19 cellular contexts compared by ENCODE assay signal in genomic region chr1:224579526-224579925, GRCh38. TPM values are rescaled to one million over a fixed set of nuclear protein-coding genes. Genes with fewer than 3 reads are reported as not detected.
DNase-seq lines count a peak whose midpoint lies in the region; ATAC-seq and TF ChIP-seq lines count a peak whose summit lies in the region.
"Had no signal": no experiment of that assay in that cellular context is flagged by ENCODE, and none has a peak within 500 bp of the region (broad histone marks: within the 10 kb centered on the region; RNA-seq: fewer than 3 reads in every experiment).

No MANE protein-coding gene starts in this region.

- TF ChIP-seq RAD21 in SK-N-SH (IDR thresholded peaks at IDR 0.05; ENCODE audit: low read length): no peak

- ATAC-seq in GM23338: no peak
- ATAC-seq in gastrocnemius medialis: peak; percentile 99 to 100
- no peak for ATAC-seq in HG02678 (IDR thresholded peaks at IDR 0.05; ENCODE audit: unreplicated experiment)
- ATAC-seq: naive thymus-derived CD8-positive, alpha-beta T cell had no signal

- peaks cover 6% of the 10 kb centered on the region for H3K27me3 Mint-ChIP-seq in GM23338 (ENCODE audit: insufficient read depth, low read depth, poor library complexity)

- H3K4me3 Mint-ChIP-seq in GM23338: no peak overlapping the region
- H3K4me3 Mint-ChIP-seq: naive thymus-derived CD8-positive, alpha-beta T cell had no signal

- H3K79me2 ChIP-seq in GM23338 (replicated peaks; ENCODE audit: insufficient read depth): no peaks in the 10 kb centered on the region
- H3K79me2 ChIP-seq in SK-N-SH (ENCODE audit: insufficient read depth): no peaks in the 10 kb centered on the region

- WGBS in SK-N-SH (ENCODE audit: low lambda C conversion rate): 11% methylated on average over 1 of the region's 1 CpG

- H3K9me3 Mint-ChIP-seq in GM23338: peaks cover 9% of the 10 kb centered on the region

- H3K4me1 ChIP-seq in GM23338 (ENCODE audit: insufficient read depth): peaks cover 5% of the 10 kb centered on the region; the same call in 1 of the 2 replicates
- no peaks in the 10 kb centered on the region for H3K4me1 ChIP-seq in SK-N-SH (ENCODE audit: control insufficient read depth in 1 of 2, insufficient read depth in 2 of 2, low read depth in 1 of 2, low read length in 1 of 2)
- peaks cover 7 to 26% of the 10 kb centered on the region in 2 donors for H3K4me1 ChIP-seq in gastrocnemius medialis
- no peaks in the 10 kb centered on the region for H3K4me1 ChIP-seq in ascending aorta
- H3K4me1 ChIP-seq: BE2C, left ventricle myocardium inferior, Peyer's patch had no signal

- in situ Hi-C loops in gastrocnemius medialis (cut with MboI; ENCODE audit: low sequenced_read_pairs in 4 of 4): no loop called here

- H3K4me2 ChIP-seq in GM23338 (no peak overlapping the region), SK-N-SH (no peak overlapping the region)

- H3K27ac ChIP-seq in GM23338 (ENCODE audit: low read depth) (no peak overlapping the region), SK-N-SH (ENCODE audit: low read depth in 2 of 2, low read length in 1 of 2) (no peak overlapping the region), gastrocnemius medialis (peak overlapping the region; percentile 74 to 85 (median 84)), ascending aorta (no peak overlapping the region)
- H3K27ac ChIP-seq: epithelial cell of prostate, left ventricle myocardium inferior, Peyer's patch had no signal

- DNase-seq in GM23338 (ENCODE audit: low spot score): no peak
- no peak for DNase-seq in SK-N-SH
- peak; percentile 61 for DNase-seq in fibroblast of villous mesenchyme (ENCODE audit: low read depth)
- peak; percentile 72 to 73 for DNase-seq in gastrocnemius medialis
- no peak for DNase-seq in ascending aorta (ENCODE audit: low spot score in 2 of 2)
- no peak for DNase-seq in hepatic stellate cell (ENCODE audit: low spot score)
- DNase-seq: activated gamma-delta T cell; BE2C; cortex of kidney; DMS153; left ventricle myocardium inferior; naive thymus-derived CD8-positive, alpha-beta T cell; NCI-H1694; Peyer's patch; stimulated activated CD4-positive, alpha-beta T cell treated with anti-CD3 and anti-CD28 coated beads, Interleukin-4, amount 100 ng/mL, for 1 hour; stimulated activated CD8-positive, alpha-beta memory T cell treated with anti-CD3 and anti-CD28 coated beads, Interleukin-4, amount 100 ng/mL, for 48 hours; T-helper 1 cell had no signal

- no peaks in the 10 kb centered on the region for H4K20me1 ChIP-seq in GM23338 (replicated peaks; ENCODE audit: insufficient read depth)
- no peaks in the 10 kb centered on the region for H4K20me1 ChIP-seq in SK-N-SH (ENCODE audit: insufficient read depth)

- H3K27me3 ChIP-seq in GM23338 (ENCODE audit: insufficient read depth) (no peaks in the 10 kb centered on the region), SK-N-SH (ENCODE audit: insufficient read depth) (no peaks in the 10 kb centered on the region), gastrocnemius medialis (no peaks in the 10 kb centered on the region), ascending aorta (no peaks in the 10 kb centered on the region)
- H3K27me3 ChIP-seq: BE2C, Peyer's patch had no signal

- TF ChIP-seq CTCF in GM23338 (conservative IDR thresholded peaks at IDR 0.05; ENCODE audit: low read depth in 2 of 2) (no peak), SK-N-SH (IDR thresholded peaks at IDR 0.05) (no peak), fibroblast of villous mesenchyme (IDR thresholded peaks at IDR 0.05; ENCODE audit: insufficient read depth, low read depth, low read length) (no peak), gastrocnemius medialis (IDR thresholded peaks at IDR 0.05 in 4 of 5, conservative IDR thresholded peaks at IDR 0.05 in 1 of 5) (no peak), ascending aorta (IDR thresholded peaks at IDR 0.05) (no peak)

- peaks cover 3% of the 10 kb centered on the region; the same call in 2 of the 3 replicates for H3K36me3 Mint-ChIP-seq in GM23338 (ENCODE audit: low read depth)

- no peaks in the 10 kb centered on the region for H3F3A ChIP-seq in GM23338 (replicated peaks; ENCODE audit: low read depth)
- no peaks in the 10 kb centered on the region for H3F3A ChIP-seq in SK-N-SH (replicated peaks; ENCODE audit: insufficient read depth)

- H3K36me3 ChIP-seq in GM23338 (ENCODE audit: insufficient read depth) (no peaks in the 10 kb centered on the region), SK-N-SH (replicated peaks in 1 of 2; ENCODE audit: control insufficient read depth in 1 of 2, insufficient read depth in 2 of 2, low read length in 1 of 2) (peaks cover 0 to 7% of the 10 kb centered on the region in 2 experiments), gastrocnemius medialis (no peaks in the 10 kb centered on the region), ascending aorta (no peaks in the 10 kb centered on the region)
- H3K36me3 ChIP-seq: BE2C, left ventricle myocardium inferior, Peyer's patch had no signal

- H3K4me1 Mint-ChIP-seq in GM23338: peaks cover 17% of the 10 kb centered on the region
- H3K4me1 Mint-ChIP-seq: naive thymus-derived CD8-positive, alpha-beta T cell had no signal

- no peak overlapping the region for H3K9ac ChIP-seq in SK-N-SH

- intact Hi-C loops in gastrocnemius medialis (cut with DNase I; ENCODE audit: low total_unique reads): loop anchor here (1.0 kb wide), 1 partner anchor 14 kb away; no protein-coding TSS in a partner anchor
- intact Hi-C loops in ascending aorta (cut with DNase I): no loop called here

- H3K9me2 ChIP-seq in GM23338 (ENCODE audit: insufficient read depth) (peaks cover 26% of the 10 kb centered on the region), SK-N-SH (no peaks in the 10 kb centered on the region)

- POLR2A ChIA-PET in SK-N-SH (lab: Yijun Ruan, JAX): no interaction called here

- TF ChIP-seq EP300 in SK-N-SH (IDR thresholded peaks at IDR 0.05; ENCODE audit: borderline replicate concordance in 1 of 2, low read depth in 1 of 2, low read length in 1 of 2): no peak

- H3K9me3 ChIP-seq in SK-N-SH (no peaks in the 10 kb centered on the region), gastrocnemius medialis (no peaks in the 10 kb centered on the region), ascending aorta (peaks cover 0 to 4% of the 10 kb centered on the region in 2 donors)
- H3K9me3 ChIP-seq: BE2C had no signal

- TF ChIP-seq POLR2A in gastrocnemius medialis (IDR thresholded peaks at IDR 0.05): peak in 1 of 2 donors; percentile 35

- H3K27ac Mint-ChIP-seq in GM23338: no peak overlapping the region
- H3K27ac Mint-ChIP-seq: naive thymus-derived CD8-positive, alpha-beta T cell had no signal

- CTCF ChIA-PET in SK-N-SH (lab: Yijun Ruan, JAX): no interaction called here

- H2AFZ ChIP-seq in GM23338 (peak overlapping the region; percentile 60), SK-N-SH (ENCODE audit: low read depth) (no peak overlapping the region)

- H3K4me3 ChIP-seq in GM23338 (no peak overlapping the region), SK-N-SH (ENCODE audit: low read depth in 2 of 2, low read length in 1 of 2) (no peak overlapping the region), fibroblast of villous mesenchyme (ENCODE audit: low read depth, low read length) (no peak overlapping the region), gastrocnemius medialis (no peak overlapping the region), ascending aorta (no peak overlapping the region)
- H3K4me3 ChIP-seq: left ventricle myocardium inferior, Peyer's patch had no signal

TF ChIP-seq in SK-N-SH, 30 proteins besides CTCF, POLR2A, EP300 and RAD21:
- no peak for TF ChIP-seq RFX5 (IDR thresholded peaks at IDR 0.05; ENCODE audit: low read length)
- 0 out of 2 replicates have a peak, but pooled peaks have one; percentile 17 for TF ChIP-seq USF1 (IDR thresholded peaks at IDR 0.05; ENCODE audit: borderline replicate concordance, low read depth)
TF ChIP-seq in SK-N-SH: peak in this region for 1.

RNA-seq across cellular contexts. Expression of gene CNIH3, which starts 36.6 kb away (rescaled TPM):
- total RNA-seq in GM23338 (2014; rRNA removed; shearing (Covaris generic)): 5.1 and 5.9 TPM in 2 replicates
- polyA plus RNA-seq in GM23338 (2016; fragmentation: Nextera tagmentation; extraction: Ambion mirVana): 3.0 and 3.6 TPM in 2 replicates
- 18.8 and 19.1 TPM in 2 replicates for polyA plus RNA-seq in SK-N-SH (2012; rRNA removed)
- polyA plus RNA-seq in SK-N-SH (2012; cell fraction: cytosol; rRNA removed): 17.0 and 19.6 TPM in 2 replicates
- 16.5 and 21.3 TPM in 2 replicates for polyA plus RNA-seq in SK-N-SH (2012; cell fraction: nucleus; rRNA removed)
- 3.9 and 11.3 TPM in 2 replicates for total RNA-seq in fibroblast of villous mesenchyme
- total RNA-seq in gastrocnemius medialis: 1 to 10 TPM in 2 of 4 donors, under 1 TPM in 1, not detected in 1; 0.95 to 1.6 (median 1.5) TPM
- total RNA-seq in ascending aorta: not detected
- total RNA-seq: Peyer's patch had no signal

Comparison
In these comparisons a context has a peak if more than half of its experiments do, and no peak if none do; other contexts are left out.
1. ATAC-seq: peak in gastrocnemius medialis (2 of 2); none in GM23338 (single experiment) and HG02678 (single experiment).
2. DNase-seq: peak in fibroblast of villous mesenchyme (single experiment) and gastrocnemius medialis (2 of 2); none in GM23338 (single experiment), SK-N-SH (single experiment), ascending aorta (0 of 2) and hepatic stellate cell (single experiment).
3. H3K27ac ChIP-seq: peak in gastrocnemius medialis (4 of 4); none in GM23338 (single experiment), SK-N-SH (0 of 2) and ascending aorta (0 of 2).